In the genomic region with DNA sequence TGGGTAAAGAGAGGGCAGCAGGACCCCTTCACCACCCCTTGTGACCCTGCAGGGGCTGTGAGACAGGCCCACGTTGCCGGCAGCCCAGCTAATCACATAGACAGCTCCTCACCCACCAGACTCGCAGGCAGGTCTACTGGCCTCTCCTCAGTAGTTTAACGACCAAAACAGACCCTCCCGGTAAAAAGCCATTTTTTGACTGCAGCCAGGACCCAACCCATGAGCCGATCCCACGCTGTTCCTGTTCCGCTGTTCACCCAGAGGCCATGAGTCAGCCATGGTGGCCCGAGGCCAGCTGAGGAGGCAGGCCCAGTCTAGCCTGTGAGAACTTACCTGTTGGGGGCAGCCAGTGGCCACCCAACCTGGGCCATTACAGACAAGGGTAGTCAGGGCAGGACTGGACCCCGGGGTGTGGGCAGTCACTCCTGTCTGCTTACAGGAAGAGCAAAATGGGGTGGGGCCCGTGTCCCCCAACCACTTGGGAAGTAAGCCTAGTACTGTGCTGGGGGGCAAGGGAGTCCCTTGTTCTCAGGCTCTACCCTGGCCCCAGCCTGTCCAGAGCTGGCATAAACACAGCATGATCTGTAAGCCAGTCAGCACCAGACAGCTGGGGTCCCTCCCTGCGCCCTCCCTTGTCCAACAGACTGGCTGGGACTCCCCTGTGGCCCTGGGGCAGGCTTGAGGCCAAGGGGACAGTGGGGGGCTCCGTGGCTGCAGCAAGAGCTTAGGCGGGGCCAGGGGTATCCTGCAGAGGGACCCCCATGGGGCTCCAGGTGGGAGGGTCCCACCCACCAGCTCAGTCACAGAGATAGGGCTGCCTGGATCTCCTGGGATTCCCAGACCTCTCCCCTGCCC, we compare ENCODE assay signal across 1 cellular context.
TF ChIP-seq lines count a peak whose summit lies in the region.

No MANE protein-coding gene starts in this region.

TF ChIP-seq in K562, 482 proteins besides CTCF, POLR2A, EP300 and RAD21 (continued from another document and continues in another):
- peak; percentile 62; the same call in 1 of the 2 replicates for TF ChIP-seq ATF3 (IDR thresholded peaks at IDR 0.05)
- TF ChIP-seq ATF3 (CRISPR knock-in tag; conservative IDR thresholded peaks at IDR 0.05), result no peak
- no peak for TF ChIP-seq ZNF512 (tag; IDR thresholded peaks at IDR 0.05)
- no peak for TF ChIP-seq NEUROD1 (IDR thresholded peaks at IDR 0.05; ENCODE audit: borderline replicate concordance, low read depth, low read length, partially characterized antibody)
- TF ChIP-seq TEAD4 (IDR thresholded peaks at IDR 0.05; ENCODE audit: low read length), result no peak
- TF ChIP-seq TEAD4 (CRISPR knock-in tag; IDR thresholded peaks at IDR 0.05; ENCODE audit: borderline replicate concordance), result no peak
- no peak for TF ChIP-seq ZNF445 (CRISPR knock-in tag; IDR thresholded peaks at IDR 0.05; ENCODE audit: low read depth)
- no peak for TF ChIP-seq EGR1 (conservative IDR thresholded peaks at IDR 0.05)
- no peak for TF ChIP-seq U2AF1 (optimal IDR thresholded peaks at IDR 0.05; ENCODE audit: low read depth, low read length)
- no peak for TF ChIP-seq ZNF274 (IDR thresholded peaks at IDR 0.05; ENCODE audit: borderline replicate concordance, low read depth, low read length)
- no peak for TF ChIP-seq DNMT1 (IDR thresholded peaks at IDR 0.05)
- no peak for TF ChIP-seq ZNF778 (CRISPR knock-in tag; IDR thresholded peaks at IDR 0.05)
- no peak for TF ChIP-seq MTF1 (CRISPR knock-in tag; IDR thresholded peaks at IDR 0.05; ENCODE audit: borderline replicate concordance)
- TF ChIP-seq MTA2 (IDR thresholded peaks at IDR 0.05; ENCODE audit: low read depth), result no peak
- no peak for TF ChIP-seq PYGO2 (tag; IDR thresholded peaks at IDR 0.05)
- TF ChIP-seq RBM14 (IDR thresholded peaks at IDR 0.05; ENCODE audit: borderline replicate concordance, insufficient read depth, low read depth, low read length), result no peak
- no peak for TF ChIP-seq ZNF740 (CRISPR knock-in tag; IDR thresholded peaks at IDR 0.05)
- no peak; a peak in 1 of 4 replicates for TF ChIP-seq ZNF740 (tag; IDR thresholded peaks at IDR 0.05)
- no peak for TF ChIP-seq MBD2 (IDR thresholded peaks at IDR 0.05; ENCODE audit: borderline replicate concordance, low read depth)
- no peak for TF ChIP-seq TAF1 (IDR thresholded peaks at IDR 0.05; ENCODE audit: control insufficient read depth, extremely low read depth, insufficient read depth, low read length, severe bottlenecking)
- TF ChIP-seq ZBTB43 (CRISPR knock-in tag; IDR thresholded peaks at IDR 0.05), result no peak
- no peak for TF ChIP-seq GTF2E2 (tag; IDR thresholded peaks at IDR 0.05)
- TF ChIP-seq ESRRA (IDR thresholded peaks at IDR 0.05; ENCODE audit: borderline replicate concordance, low read depth), result no peak
- no peak for TF ChIP-seq JUN (IDR thresholded peaks at IDR 0.05; ENCODE audit: borderline replicate concordance, low read depth, low read length)
- no peak for TF ChIP-seq JUN (CRISPR knock-in tag; IDR thresholded peaks at IDR 0.05; ENCODE audit: borderline replicate concordance)
- no peak for TF ChIP-seq ZNF644 (tag; IDR thresholded peaks at IDR 0.05; ENCODE audit: low read depth)
- TF ChIP-seq STAG1 (CRISPR knock-in tag; IDR thresholded peaks at IDR 0.05; ENCODE audit: borderline replicate concordance), result no peak
- TF ChIP-seq ZNF316 (IDR thresholded peaks at IDR 0.05), result no peak
- 0 out of 2 replicates have a peak, but pooled peaks have one; percentile 57 for TF ChIP-seq ZNF668 (CRISPR knock-in tag; IDR thresholded peaks at IDR 0.05)
- TF ChIP-seq HINFP (tag; conservative IDR thresholded peaks at IDR 0.05; ENCODE audit: low read depth), result no peak
- TF ChIP-seq, protein P1, sequence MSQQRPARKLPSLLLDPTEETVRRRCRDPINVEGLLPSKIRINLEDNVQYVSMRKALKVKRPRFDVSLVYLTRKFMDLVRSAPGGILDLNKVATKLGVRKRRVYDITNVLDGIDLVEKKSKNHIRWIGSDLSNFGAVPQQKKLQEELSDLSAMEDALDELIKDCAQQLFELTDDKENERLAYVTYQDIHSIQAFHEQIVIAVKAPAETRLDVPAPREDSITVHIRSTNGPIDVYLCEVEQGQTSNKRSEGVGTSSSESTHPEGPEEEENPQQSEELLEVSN (IDR thresholded peaks at IDR 0.05; ENCODE audit: borderline replicate concordance in 1 of 2, extremely low read depth in 1 of 2, insufficient read depth in 1 of 2, insufficient read length in 1 of 2, low read depth in 1 of 2, low read length in 1 of 2, poor library complexity in 1 of 2, severe bottlenecking in 1 of 2), result peak in 1 of 2 experiments; percentile 9
- no peak for TF ChIP-seq PML (IDR thresholded peaks at IDR 0.05; ENCODE audit: low read length)
- no peak for TF ChIP-seq POLR2B (IDR thresholded peaks at IDR 0.05; ENCODE audit: low read depth, partially characterized antibody)
- TF ChIP-seq ZNF239 (CRISPR knock-in tag; IDR thresholded peaks at IDR 0.05), result no peak
- no peak for TF ChIP-seq KDM1A (IDR thresholded peaks at IDR 0.05)
- no peak for TF ChIP-seq ZNF561 (CRISPR knock-in tag; conservative IDR thresholded peaks at IDR 0.05)
- no peak for TF ChIP-seq RBM39 (optimal IDR thresholded peaks at IDR 0.05; ENCODE audit: low read depth, low read length)
- TF ChIP-seq, protein P2, sequence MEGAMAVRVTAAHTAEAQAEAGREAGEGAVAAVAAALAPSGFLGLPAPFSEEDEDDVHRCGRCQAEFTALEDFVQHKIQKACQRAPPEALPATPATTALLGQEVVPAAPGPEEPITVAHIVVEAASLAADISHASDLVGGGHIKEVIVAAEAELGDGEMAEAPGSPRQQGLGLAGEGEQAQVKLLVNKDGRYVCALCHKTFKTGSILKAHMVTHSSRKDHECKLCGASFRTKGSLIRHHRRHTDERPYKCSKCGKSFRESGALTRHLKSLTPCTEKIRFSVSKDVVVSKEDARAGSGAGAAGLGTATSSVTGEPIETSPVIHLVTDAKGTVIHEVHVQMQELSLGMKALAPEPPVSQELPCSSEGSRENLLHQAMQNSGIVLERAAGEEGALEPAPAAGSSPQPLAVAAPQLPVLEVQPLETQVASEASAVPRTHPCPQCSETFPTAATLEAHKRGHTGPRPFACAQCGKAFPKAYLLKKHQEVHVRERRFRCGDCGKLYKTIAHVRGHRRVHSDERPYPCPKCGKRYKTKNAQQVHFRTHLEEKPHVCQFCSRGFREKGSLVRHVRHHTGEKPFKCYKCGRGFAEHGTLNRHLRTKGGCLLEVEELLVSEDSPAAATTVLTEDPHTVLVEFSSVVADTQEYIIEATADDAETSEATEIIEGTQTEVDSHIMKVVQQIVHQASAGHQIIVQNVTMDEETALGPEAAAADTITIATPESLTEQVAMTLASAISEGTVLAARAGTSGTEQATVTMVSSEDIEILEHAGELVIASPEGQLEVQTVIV (CRISPR knock-in tag; IDR thresholded peaks at IDR 0.05; ENCODE audit: borderline replicate concordance), result no peak
- no peak for TF ChIP-seq CBX1 (IDR thresholded peaks at IDR 0.05; ENCODE audit: low read depth)
- TF ChIP-seq, protein P3, sequence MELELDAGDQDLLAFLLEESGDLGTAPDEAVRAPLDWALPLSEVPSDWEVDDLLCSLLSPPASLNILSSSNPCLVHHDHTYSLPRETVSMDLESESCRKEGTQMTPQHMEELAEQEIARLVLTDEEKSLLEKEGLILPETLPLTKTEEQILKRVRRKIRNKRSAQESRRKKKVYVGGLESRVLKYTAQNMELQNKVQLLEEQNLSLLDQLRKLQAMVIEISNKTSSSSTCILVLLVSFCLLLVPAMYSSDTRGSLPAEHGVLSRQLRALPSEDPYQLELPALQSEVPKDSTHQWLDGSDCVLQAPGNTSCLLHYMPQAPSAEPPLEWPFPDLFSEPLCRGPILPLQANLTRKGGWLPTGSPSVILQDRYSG (tag; conservative IDR thresholded peaks at IDR 0.05; ENCODE audit: low read depth), result 0 out of 2 replicates have a peak, but pooled peaks have one; percentile 54
- TF ChIP-seq ZNF347 (CRISPR knock-in tag; IDR thresholded peaks at IDR 0.05; ENCODE audit: low read depth), result 0 out of 2 replicates have a peak, but pooled peaks have one; percentile 31
- peak; percentile 71 for TF ChIP-seq FOSL1 (tag; conservative IDR thresholded peaks at IDR 0.05)
- TF ChIP-seq FOXM1 (IDR thresholded peaks at IDR 0.05; ENCODE audit: low read depth), result no peak
- no peak for TF ChIP-seq FOXM1 (CRISPR knock-in tag; IDR thresholded peaks at IDR 0.05; ENCODE audit: low read depth)
- TF ChIP-seq FOXP1 (CRISPR knock-in tag; IDR thresholded peaks at IDR 0.05), result no peak
- TF ChIP-seq PTTG1 (tag; IDR thresholded peaks at IDR 0.05; ENCODE audit: low read depth), result no peak
- TF ChIP-seq TCF3 (CRISPR knock-in tag; IDR thresholded peaks at IDR 0.05), result 0 out of 2 replicates have a peak, but pooled peaks have one; percentile 4
- no peak for TF ChIP-seq ZNF75A (CRISPR knock-in tag; IDR thresholded peaks at IDR 0.05)
- no peak for TF ChIP-seq CTBP1 (IDR thresholded peaks at IDR 0.05; ENCODE audit: borderline replicate concordance)
- no peak for TF ChIP-seq ARID3A (IDR thresholded peaks at IDR 0.05; ENCODE audit: borderline replicate concordance, low read depth, low read length)
- TF ChIP-seq HOXB6 (CRISPR knock-in tag; IDR thresholded peaks at IDR 0.05; ENCODE audit: borderline replicate concordance), result no peak
- TF ChIP-seq, protein P4, sequence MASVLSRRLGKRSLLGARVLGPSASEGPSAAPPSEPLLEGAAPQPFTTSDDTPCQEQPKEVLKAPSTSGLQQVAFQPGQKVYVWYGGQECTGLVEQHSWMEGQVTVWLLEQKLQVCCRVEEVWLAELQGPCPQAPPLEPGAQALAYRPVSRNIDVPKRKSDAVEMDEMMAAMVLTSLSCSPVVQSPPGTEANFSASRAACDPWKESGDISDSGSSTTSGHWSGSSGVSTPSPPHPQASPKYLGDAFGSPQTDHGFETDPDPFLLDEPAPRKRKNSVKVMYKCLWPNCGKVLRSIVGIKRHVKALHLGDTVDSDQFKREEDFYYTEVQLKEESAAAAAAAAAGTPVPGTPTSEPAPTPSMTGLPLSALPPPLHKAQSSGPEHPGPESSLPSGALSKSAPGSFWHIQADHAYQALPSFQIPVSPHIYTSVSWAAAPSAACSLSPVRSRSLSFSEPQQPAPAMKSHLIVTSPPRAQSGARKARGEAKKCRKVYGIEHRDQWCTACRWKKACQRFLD (CRISPR knock-in tag; IDR thresholded peaks at IDR 0.05), result 0 out of 2 replicates have a peak, but pooled peaks have one; percentile 35
- TF ChIP-seq POLR2AphosphoS5 (IDR thresholded peaks at IDR 0.05; ENCODE audit: control insufficient read depth, insufficient read depth, low read depth, low read length), result no peak
